In genomic region chr12:7189398-7190267, GRCh38 we compare ENCODE assay signal across 8 cellular contexts. TPM values are rescaled to one million over a fixed set of nuclear protein-coding genes. Genes with fewer than 3 reads are reported as not detected.
DNase-seq lines count a peak whose midpoint lies in the region; ATAC-seq lines count a peak whose summit lies in the region.

PEX5 (plus strand) TSS chr12:7189686; CDS start chr12:7190378, 692 bp downstream.

- H3K27ac ChIP-seq in caudate nucleus (ENCODE audit: low read depth, low read length) = peak within 1 kb of the TSS; percentile 96

- peak within 1 kb of the TSS; percentile 94 to 99 (median 97) for H3K27ac Mint-ChIP-seq in immature natural killer cell

- H3K27me3 Mint-ChIP-seq in immature natural killer cell (ENCODE audit: low read depth in 3 of 3) = peaks cover 3 to 11% (median 3%) of the 10 kb centered on the region in 3 donors

- H3K9me3 Mint-ChIP-seq in immature natural killer cell = no peaks in the 10 kb centered on the region

- ATAC-seq in GM18909 (IDR thresholded peaks at IDR 0.05; ENCODE audit: poor library complexity, unreplicated experiment) = peak; percentile 94
- peak; percentile 93 for ATAC-seq in HG03175 (IDR thresholded peaks at IDR 0.05; ENCODE audit: unreplicated experiment)

- H3K4me3 Mint-ChIP-seq in immature natural killer cell = peak within 1 kb of the TSS; percentile 94 to 100 (median 98)

- peak; percentile 95 for DNase-seq in AG08395 (ENCODE audit: low spot score)
- DNase-seq in NCI-H2227 treated with DMSO at 0.1 percent for 48 hours (lab: John Stamatoyannopoulos, UW) = peak; percentile 64
- peak; percentile 67 to 78 (median 72) for DNase-seq in activated CD4-positive, CD25-positive, alpha-beta regulatory T cell (lab: John Stamatoyannopoulos, UW)
- DNase-seq in caudate nucleus (lab: John Stamatoyannopoulos, UW) = peak in 60 of 61 donors; percentile 25 to 96 (median 84)
- peak; percentile 76 to 81 (median 81) for DNase-seq in immature natural killer cell
- DNase-seq in smooth muscle cell of the brain vasculature (ENCODE audit: low read depth, low spot score) = peak; percentile 86

- peaks cover 30 to 38% of the 10 kb centered on the region in 2 donors for H3K4me1 Mint-ChIP-seq in immature natural killer cell

- H3K36me3 Mint-ChIP-seq in immature natural killer cell = peaks cover 0 to 5% (median 0%) of the 10 kb centered on the region in 3 donors

RNA-seq across cellular contexts. Expression of gene PEX5, which starts in this region (rescaled TPM):
- polyA plus RNA-seq in immature natural killer cell = 10 to 100 TPM; 11.9 to 22.6 (median 17.1) TPM

Comparison
In these comparisons a context has a peak if more than half of its experiments do, and no peak if none do; other contexts are left out.
1. Peak in every context shown above with its lines: DNase-seq, ATAC-seq and H3K27ac ChIP-seq.